ENCODE assay signal across 28 cellular contexts in the genomic region with DNA sequence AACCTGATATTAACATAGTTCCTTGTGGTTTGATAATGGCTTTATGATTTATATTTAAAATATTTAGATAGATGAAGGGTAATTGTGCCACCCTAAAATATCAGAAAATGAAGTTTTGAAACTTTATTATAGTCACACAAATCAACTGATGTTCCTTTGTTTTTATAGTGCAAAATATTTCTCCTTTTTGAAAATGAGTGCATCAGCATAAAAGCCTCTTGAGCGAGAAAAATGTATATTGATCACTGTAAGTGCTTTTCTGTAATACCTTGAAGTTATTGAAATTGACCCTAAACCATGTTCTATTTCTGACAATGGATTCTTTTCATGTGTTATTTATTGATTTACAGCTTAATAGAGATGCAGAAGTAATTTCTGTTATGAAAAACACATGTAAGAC. TPM values are rescaled to one million over a fixed set of nuclear protein-coding genes. Genes with fewer than 3 reads are reported as not detected.
"Had no signal": no experiment of that assay in that cellular context is flagged by ENCODE, and none has a peak within 500 bp of the region (broad histone marks: within the 10 kb centered on the region; RNA-seq: fewer than 3 reads in every experiment).

No MANE protein-coding gene starts in this region.

- H3K27ac ChIP-seq: epithelial cell of prostate, esophagus squamous epithelium, gastrocnemius medialis, heart right ventricle, left lung, lower lobe of right lung had no signal

- H3K36me3 ChIP-seq: esophagus squamous epithelium, gastrocnemius medialis, heart right ventricle, left lung, lower lobe of right lung had no signal

- H3K4me1 ChIP-seq: esophagus squamous epithelium, gastrocnemius medialis, heart right ventricle, left lung, lower lobe of right lung had no signal

- ATAC-seq: effector memory CD8-positive, alpha-beta T cell; esophagus mucosa; gastrocnemius medialis; heart right ventricle; left cardiac atrium; left lung; left ventricle myocardium superior; lower lobe of right lung; mucosa of descending colon had no signal

- H3K27me3 ChIP-seq: esophagus squamous epithelium, gastrocnemius medialis, heart right ventricle, left lung had no signal

- H3K4me3 ChIP-seq: esophagus squamous epithelium, gastrocnemius medialis, heart right ventricle, left lung, lower lobe of right lung, mucosa of descending colon had no signal

- H3K9me3 ChIP-seq: esophagus squamous epithelium, gastrocnemius medialis, left lung, lower lobe of right lung, mucosa of descending colon had no signal

- DNase-seq: cortex of kidney; effector CD8-positive, alpha-beta T cell; effector memory CD8-positive, alpha-beta T cell; endodermal cell; erythroblast; esophagus squamous epithelium; foreskin fibroblast; foreskin melanocyte; gastrocnemius medialis; glutamatergic neuron; head of caudate nucleus; heart right ventricle; hippocampal formation; left cardiac atrium; left lung; left ventricle myocardium superior; lower lobe of right lung; mesenchymal stem cell; mucosa of descending colon; naive B cell had no signal

- FAIRE-seq: colon, endometrium, islet of Langerhans, keratinocyte had no signal

RNA-seq across cellular contexts. Expression of a gene that starts 35.0 kb away (rescaled TPM):
- total RNA-seq: lung microvascular endothelial cell, myocyte had no signal
- polyA plus RNA-seq: keratinocyte had no signal
